In genomic region chr14:24411468-24412454, GRCh38 we compare ENCODE assay signal across 8 cellular contexts. TPM values are rescaled to one million over a fixed set of nuclear protein-coding genes. Genes with fewer than 3 reads are reported as not detected.
DNase-seq lines count a peak whose midpoint lies in the region; ATAC-seq and TF ChIP-seq lines count a peak whose summit lies in the region.

No MANE protein-coding gene starts in this region.

- peak; percentile 52 to 63 for ATAC-seq in activated T-cell treated with anti-CD3 and anti-CD28 coated beads, Interleukin-2, amount 50 U/mL, for 4 hours
- ATAC-seq in HCT116 (peak; percentile 92), HG03521 (IDR thresholded peaks at IDR 0.05; ENCODE audit: unreplicated experiment) (no peak), GM19328 (IDR thresholded peaks at IDR 0.05; ENCODE audit: unreplicated experiment) (no peak)

- H3K27ac Mint-ChIP-seq in activated T-cell treated with anti-CD3 and anti-CD28 coated beads, Interleukin-2, amount 50 U/mL, for 24 hours, result no peak overlapping the region
- no peak overlapping the region for H3K27ac Mint-ChIP-seq in MCF 10A (ENCODE audit: low read depth, unreplicated experiment)

- RAD21 ChIA-PET in HCT116 (lab: Charles Lee; ENCODE audit: low non-redundant PET in 1 of 2, low total read pairs in 2 of 2, uncharacterized antibody in 2 of 2, unreplicated experiment in 2 of 2), result no interaction called here

- H3K36me3 ChIP-seq in HCT116 (ENCODE audit: control insufficient read depth in 1 of 2, insufficient read depth in 2 of 2, low read length in 2 of 2), result no peaks in the 10 kb centered on the region
- peaks cover 0 to 11% (median 5%) of the 10 kb centered on the region in 4 donors for H3K36me3 ChIP-seq in liver (ENCODE audit: control insufficient read depth in 4 of 4, insufficient read depth in 3 of 4, low read depth in 1 of 4, low read length in 3 of 4)

- H3K4me3 Mint-ChIP-seq in activated T-cell treated with anti-CD3 and anti-CD28 coated beads, Interleukin-2, amount 50 U/mL, for 4 hours, result no peak overlapping the region
- no peak overlapping the region for H3K4me3 Mint-ChIP-seq in activated T-cell treated with anti-CD3 and anti-CD28 coated beads, Interleukin-2, amount 50 U/mL, for 24 hours
- H3K4me3 Mint-ChIP-seq in MCF 10A (ENCODE audit: unreplicated experiment), result no peak overlapping the region

- BruUV-seq in HCT116 (replicated peaks; lab: Mats Ljungman, UMichigan), result no TSS peak
- BruUV-seq in MCF 10A (replicated peaks; lab: Mats Ljungman, UMichigan), result no TSS peak

- DNase-seq in activated T-cell treated with anti-CD3 and anti-CD28 coated beads, Interleukin-2, amount 50 U/mL, for 4 hours, result no peak
- no peak for DNase-seq in activated T-cell treated with anti-CD3 and anti-CD28 coated beads, Interleukin-2, amount 50 U/mL, for 24 hours
- DNase-seq in HCT116 (ENCODE audit: low read depth, low spot score) (peak; percentile 51), NCI-H82 treated with DMSO at 0.1 percent for 48 hours (lab: John Stamatoyannopoulos, UW; ENCODE audit: unreplicated experiment) (peak; percentile 23), MCF 10A (ENCODE audit: unreplicated experiment) (peak; percentile 61)

- H3K4me2 ChIP-seq in HCT116 (ENCODE audit: low read length), result no peak overlapping the region

- no peak overlapping the region for H3K4me3 ChIP-seq in HCT116 (replicated peaks in 1 of 2; ENCODE audit: low read depth in 1 of 2, low read length in 2 of 2)
- H3K4me3 ChIP-seq in liver (ENCODE audit: low read depth in 1 of 3, low read length in 3 of 3), result no peak overlapping the region

- no peaks in the 10 kb centered on the region for H3K27me3 Mint-ChIP-seq in activated T-cell treated with anti-CD3 and anti-CD28 coated beads, Interleukin-2, amount 50 U/mL, for 4 hours (ENCODE audit: low read depth)
- peaks cover 7% of the 10 kb centered on the region for H3K27me3 Mint-ChIP-seq in activated T-cell treated with anti-CD3 and anti-CD28 coated beads, Interleukin-2, amount 50 U/mL, for 24 hours
- no peaks in the 10 kb centered on the region for H3K27me3 Mint-ChIP-seq in MCF 10A (ENCODE audit: insufficient read depth, unreplicated experiment)

- no peaks in the 10 kb centered on the region for H3K79me2 ChIP-seq in HCT116 (ENCODE audit: insufficient read depth, low read length)

- no peaks in the 10 kb centered on the region for H3K36me3 Mint-ChIP-seq in activated T-cell treated with anti-CD3 and anti-CD28 coated beads, Interleukin-2, amount 50 U/mL, for 4 hours (ENCODE audit: insufficient read depth)
- no peaks in the 10 kb centered on the region for H3K36me3 Mint-ChIP-seq in activated T-cell treated with anti-CD3 and anti-CD28 coated beads, Interleukin-2, amount 50 U/mL, for 24 hours (ENCODE audit: low read depth)
- H3K36me3 Mint-ChIP-seq in MCF 10A (ENCODE audit: insufficient read depth, unreplicated experiment), result no peaks in the 10 kb centered on the region

- no peaks in the 10 kb centered on the region for H4K20me1 ChIP-seq in HCT116 (ENCODE audit: insufficient read depth)

- TF ChIP-seq RAD21 in HCT116 (IDR thresholded peaks at IDR 0.05; ENCODE audit: low read depth), result peak; percentile 61
- TF ChIP-seq RAD21 in liver (IDR thresholded peaks at IDR 0.05), result peak; percentile 76 to 89

- no peaks in the 10 kb centered on the region for H3K9me2 ChIP-seq in HCT116 (ENCODE audit: insufficient read depth)

- H3K4me1 Mint-ChIP-seq in activated T-cell treated with anti-CD3 and anti-CD28 coated beads, Interleukin-2, amount 50 U/mL, for 4 hours (ENCODE audit: low read depth), result no peaks in the 10 kb centered on the region
- no peaks in the 10 kb centered on the region for H3K4me1 Mint-ChIP-seq in activated T-cell treated with anti-CD3 and anti-CD28 coated beads, Interleukin-2, amount 50 U/mL, for 24 hours (ENCODE audit: low read depth)
- H3K4me1 Mint-ChIP-seq in MCF 10A (ENCODE audit: insufficient read depth, unreplicated experiment), result no peaks in the 10 kb centered on the region

- TF ChIP-seq CTCF in HCT116 (IDR thresholded peaks at IDR 0.05 in 2 of 3, conservative IDR thresholded peaks at IDR 0.05 in 1 of 3; ENCODE audit: borderline replicate concordance in 1 of 3, insufficient read depth in 1 of 3, low read depth in 2 of 3, low read length in 2 of 3) (peak; percentile 79 to 84 (median 81)), MCF 10A (IDR thresholded peaks at IDR 0.05; ENCODE audit: unreplicated experiment) (peak; percentile 58), liver (IDR thresholded peaks at IDR 0.05; ENCODE audit: low read depth, low read length, missing input control) (peak; percentile 75)

- intact Hi-C loops in HCT116 (cut with micrococcal nuclease) (loop anchor here (1.0 kb wide), 1 partner anchor 46 kb away; no protein-coding TSS in a partner anchor), MCF 10A (cut with micrococcal nuclease) (loop anchor here (1.0 kb wide), 2 partner anchors 46 to 78 kb away; no protein-coding TSS in a partner anchor)

- H3K4me1 ChIP-seq in HCT116 (ENCODE audit: control insufficient read depth in 1 of 2, insufficient read depth in 2 of 2, low read length in 2 of 2) (no peaks in the 10 kb centered on the region), liver (ENCODE audit: control insufficient read depth in 4 of 4, insufficient read depth in 4 of 4, low read length in 3 of 4) (no peaks in the 10 kb centered on the region)

- no peak for TF ChIP-seq POLR2A in HCT116 (IDR thresholded peaks at IDR 0.05; ENCODE audit: borderline replicate concordance, extremely low read depth, insufficient read depth, insufficient read length)

- WGBS in liver, result 75% methylated on average over 15 of the region's 15 CpGs

- H2AFZ ChIP-seq in HCT116 (ENCODE audit: low read depth, low read length, poor library complexity, severe bottlenecking), result peak overlapping the region; percentile 34

- H3K27me3 ChIP-seq in HCT116 (ENCODE audit: insufficient read depth, low read length) (no peaks in the 10 kb centered on the region), liver (ENCODE audit: control insufficient read depth in 4 of 4, insufficient read depth in 4 of 4, low read length in 3 of 4) (no peaks in the 10 kb centered on the region)

- H3K9me3 Mint-ChIP-seq in activated T-cell treated with anti-CD3 and anti-CD28 coated beads, Interleukin-2, amount 50 U/mL, for 4 hours, result no peaks in the 10 kb centered on the region
- no peaks in the 10 kb centered on the region for H3K9me3 Mint-ChIP-seq in activated T-cell treated with anti-CD3 and anti-CD28 coated beads, Interleukin-2, amount 50 U/mL, for 24 hours
- no peaks in the 10 kb centered on the region for H3K9me3 Mint-ChIP-seq in MCF 10A (ENCODE audit: unreplicated experiment)

- CTCF ChIA-PET in HCT116 (lab: Charles Lee), result interaction anchor here (3.5 kb wide), 1 partner anchor 78 kb away, joined by 11 read pairs; no protein-coding TSS in a partner anchor
- CTCF ChIA-PET in MCF 10A (lab: Yijun Ruan, JAX), result interaction anchor here (0.6 to 10.5 kb wide), 17 partner anchors 8 to 147 kb away, joined by 3 to 109 read pairs (median 4); partner anchors contain the start of genes ADCY4, CBLN3, KHNYN and RIPK3

- H3K9ac ChIP-seq in HCT116 (ENCODE audit: low read length) (no peak overlapping the region), liver (ENCODE audit: low read depth in 1 of 2, low read length in 2 of 2) (no peak overlapping the region)

- POLR2A ChIA-PET in HCT116 (lab: Charles Lee) (interaction anchor here (1.0 kb wide), 1 partner anchor 17 kb away, joined by 3 read pairs; no protein-coding TSS in a partner anchor), MCF 10A (lab: Yijun Ruan, JAX) (no interaction called here)

- no peaks in the 10 kb centered on the region for H3K9me3 ChIP-seq in HCT116 (ENCODE audit: control insufficient read depth in 1 of 2, insufficient read depth in 1 of 2, low read depth in 1 of 2, low read length in 2 of 2)
- no peaks in the 10 kb centered on the region for H3K9me3 ChIP-seq in liver (ENCODE audit: control insufficient read depth in 4 of 4, low read length in 3 of 4)

- H3K27ac ChIP-seq in HCT116 (ENCODE audit: low read depth, low read length), result no peak overlapping the region
- H3K27ac ChIP-seq in liver (ENCODE audit: low read depth in 1 of 2, low read length in 2 of 2), result no peak overlapping the region

TF ChIP-seq in HCT116, 20 proteins besides CTCF, POLR2A, EP300 and RAD21 (continues in another document):
- peak; percentile 32; the same call in 1 of the 2 replicates for TF ChIP-seq SP1 (IDR thresholded peaks at IDR 0.05; ENCODE audit: low read depth)

TF ChIP-seq in liver, 16 proteins besides CTCF, POLR2A, EP300 and RAD21 (continues in another document):
- no peak for TF ChIP-seq SP1 (IDR thresholded peaks at IDR 0.05)
- TF ChIP-seq EGR1 (IDR thresholded peaks at IDR 0.05; ENCODE audit: low read depth in 2 of 2), result no peak
- no peak for TF ChIP-seq NR2F2 (IDR thresholded peaks at IDR 0.05)
- no peak for TF ChIP-seq ATF3 (IDR thresholded peaks at IDR 0.05)

RNA-seq across cellular contexts. Expression of gene NYNRIN, which starts 13.0 kb away (rescaled TPM):
- under 1 TPM in 2 of 3 donors, not detected in 1; 0.03 to 0.05 TPM for total RNA-seq in activated T-cell treated with anti-CD3 and anti-CD28 coated beads, Interleukin-2, amount 50 U/mL, for 4 hours
- 0.27 TPM for total RNA-seq in HCT116 (2021; ENCODE audit: unreplicated experiment)
- polyA plus RNA-seq in HCT116 (2012), result 0.05 and 0.13 TPM in 2 replicates
- not detected in 2 replicates for total RNA-seq in MCF 10A (2022)
- total RNA-seq in liver, result 10 to 100 TPM in 1 of 2 donors, 1 to 10 TPM in 1; 2.5 to 11.0 TPM
- under 1 TPM; 0.89 to 0.99 TPM for polyA plus RNA-seq in liver

RNA-seq across cellular contexts. Expression of gene CBLN3, which starts 17.7 kb away (rescaled TPM):
- 1 to 10 TPM; 3.1 to 5.6 (median 3.6) TPM for total RNA-seq in activated T-cell treated with anti-CD3 and anti-CD28 coated beads, Interleukin-2, amount 50 U/mL, for 4 hours
- total RNA-seq in HCT116 (2021; ENCODE audit: unreplicated experiment), result 2.0 TPM
- 1.0 and 1.4 TPM in 2 replicates for polyA plus RNA-seq in HCT116 (2012)
- 2.4 TPM in 2 replicates for total RNA-seq in MCF 10A (2022)
- total RNA-seq in liver, result under 1 TPM; 0.59 to 0.79 TPM
- under 1 TPM; 0.07 to 0.33 TPM for polyA plus RNA-seq in liver

RNA-seq across cellular contexts. Expression of gene KHNYN, which starts 18.0 kb away (rescaled TPM):
- 10 to 100 TPM; 53.2 to 65.1 (median 56.5) TPM for total RNA-seq in activated T-cell treated with anti-CD3 and anti-CD28 coated beads, Interleukin-2, amount 50 U/mL, for 4 hours
- 50.1 TPM for total RNA-seq in HCT116 (2021; ENCODE audit: unreplicated experiment)
- 41.0 and 42.0 TPM in 2 replicates for polyA plus RNA-seq in HCT116 (2012)
- total RNA-seq in MCF 10A (2022), result 63.0 TPM in 2 replicates
- total RNA-seq in liver, result 10 to 100 TPM; 38.2 to 40.3 TPM
- polyA plus RNA-seq in liver, result 10 to 100 TPM in 1 of 2 donors, 1 to 10 TPM in 1; 3.0 to 11.1 TPM

RNA-seq across cellular contexts. Expression of gene SDR39U1, which starts 30.8 kb away (rescaled TPM):
- total RNA-seq in activated T-cell treated with anti-CD3 and anti-CD28 coated beads, Interleukin-2, amount 50 U/mL, for 4 hours, result 10 to 100 TPM; 52.6 to 59.9 (median 59.4) TPM
- total RNA-seq in HCT116 (2021; ENCODE audit: unreplicated experiment) (61.8 TPM), MCF 10A (2022) (53.2 and 58.7 TPM in 2 replicates), liver (10 to 100 TPM; 10.8 to 17.0 TPM)
- polyA plus RNA-seq in HCT116 (2012), result 70.6 and 72.0 TPM in 2 replicates
- polyA plus RNA-seq in liver, result 10 to 100 TPM; 34.9 to 50.4 TPM

RNA-seq across cellular contexts. Expression of gene NFATC4, which starts 43.8 kb away (rescaled TPM):
- total RNA-seq in activated T-cell treated with anti-CD3 and anti-CD28 coated beads, Interleukin-2, amount 50 U/mL, for 4 hours, result under 1 TPM; 0.13 to 0.38 (median 0.32) TPM
- total RNA-seq in HCT116 (2021; ENCODE audit: unreplicated experiment) (7.6 TPM), MCF 10A (2022) (0.23 and 1.7 TPM in 2 replicates), liver (1 to 10 TPM; 1.4 to 3.6 TPM)
- 6.2 and 6.4 TPM in 2 replicates for polyA plus RNA-seq in HCT116 (2012)
- polyA plus RNA-seq in liver, result 1 to 10 TPM; 1.0 to 2.2 TPM

Comparison
In these comparisons a context has a peak if more than half of its experiments do, and no peak if none do; other contexts are left out.
1. ATAC-seq: peak in activated T-cell treated with anti-CD3 and anti-CD28 coated beads, Interleukin-2, amount 50 U/mL, for 4 hours (2 of 2) and HCT116 (single experiment); none in HG03521 (single experiment) and GM19328 (single experiment).
2. DNase-seq: peak in HCT116 (single experiment), NCI-H82 treated with DMSO at 0.1 percent for 48 hours (single experiment) and MCF 10A (single experiment); none in activated T-cell treated with anti-CD3 and anti-CD28 coated beads, Interleukin-2, amount 50 U/mL, for 4 hours (single experiment) and activated T-cell treated with anti-CD3 and anti-CD28 coated beads, Interleukin-2, amount 50 U/mL, for 24 hours (single experiment).
3. Peak in every context shown above with its lines, with median percentiles within 50 percentile points of each other: CTCF ChIP-seq.